In genomic region chr14:34498684-34499412, GRCh38 we compare ENCODE assay signal across 8 cellular contexts. TPM values are rescaled to one million over a fixed set of nuclear protein-coding genes. Genes with fewer than 3 reads are reported as not detected.
DNase-seq lines count a peak whose midpoint lies in the region; TF ChIP-seq lines count a peak whose summit lies in the region.

No MANE protein-coding gene starts in this region.

- CTCF ChIA-PET in activated CD4-positive, alpha-beta memory T cell treated with anti-CD3 and anti-CD28 coated beads for 36 hours (lab: Charles Lee) = interaction anchor here (0.7 to 2.3 kb wide), 3 partner anchors 167 to 274 kb away, joined by 3 to 10 read pairs (median 6); no protein-coding TSS in a partner anchor

- no peak overlapping the region for H2AFZ ChIP-seq in Loucy (ENCODE audit: low read length)

- H3K27ac Mint-ChIP-seq in activated CD4-positive, alpha-beta memory T cell treated with anti-CD3 and anti-CD28 coated beads for 36 hours = no peak overlapping the region

- H3K27ac ChIP-seq in ascending aorta = no peak overlapping the region

- no peaks in the 10 kb centered on the region for H3K4me1 ChIP-seq in Loucy (ENCODE audit: insufficient read depth, low read length, poor library complexity, severe bottlenecking)
- H3K4me1 ChIP-seq in ascending aorta = peaks cover 0 to 12% of the 10 kb centered on the region in 2 donors

- no peaks in the 10 kb centered on the region for H3F3A ChIP-seq in Loucy (ENCODE audit: low read depth)

- H3K4me3 Mint-ChIP-seq in activated CD4-positive, alpha-beta memory T cell treated with anti-CD3 and anti-CD28 coated beads for 36 hours = no peak overlapping the region

- POLR2A ChIA-PET in activated CD4-positive, alpha-beta memory T cell treated with anti-CD3 and anti-CD28 coated beads for 36 hours (lab: Charles Lee) = no interaction called here

- no peaks in the 10 kb centered on the region for H3K9me3 ChIP-seq in Loucy (ENCODE audit: insufficient read depth, low read depth, low read length)
- no peaks in the 10 kb centered on the region for H3K9me3 ChIP-seq in ascending aorta

- H3K79me2 ChIP-seq in Loucy (ENCODE audit: insufficient read depth, low read length) = no peaks in the 10 kb centered on the region

- no peaks in the 10 kb centered on the region for H3K36me3 Mint-ChIP-seq in activated CD4-positive, alpha-beta memory T cell treated with anti-CD3 and anti-CD28 coated beads for 36 hours

- intact Hi-C loops in activated CD4-positive, alpha-beta memory T cell treated with anti-CD3 and anti-CD28 coated beads for 36 hours (cut with micrococcal nuclease) = loop anchor here (1.0 kb wide), 1 partner anchor 167 kb away; no protein-coding TSS in a partner anchor
- intact Hi-C loops in ascending aorta (cut with DNase I) = no loop called here

- H3K4me1 Mint-ChIP-seq in activated CD4-positive, alpha-beta memory T cell treated with anti-CD3 and anti-CD28 coated beads for 36 hours (ENCODE audit: low read depth) = no peaks in the 10 kb centered on the region

- no peaks in the 10 kb centered on the region for H3K9me2 ChIP-seq in Loucy (replicated peaks; ENCODE audit: low read depth, low read length)

- DNase-seq in DMS 273 (lab: John Stamatoyannopoulos, UW; ENCODE audit: unreplicated experiment) = peak; percentile 64
- DNase-seq in DMS 273 treated with DMSO at 0.1 percent for 48 hours (lab: John Stamatoyannopoulos, UW) = no peak
- DNase-seq in SK-N-DZ (ENCODE audit: low spot score) = peak; percentile 38
- DNase-seq in kidney epithelial cell (ENCODE audit: low read depth) = no peak
- DNase-seq in activated CD4-positive, alpha-beta memory T cell treated with anti-CD3 and anti-CD28 coated beads for 36 hours = no peak
- no peak for DNase-seq in ascending aorta (ENCODE audit: low spot score in 2 of 2)
- no peak for DNase-seq in central memory CD4-positive, alpha-beta T cell

- no peaks in the 10 kb centered on the region for H3K36me3 ChIP-seq in Loucy (ENCODE audit: insufficient read depth, low read length)
- H3K36me3 ChIP-seq in kidney epithelial cell (ENCODE audit: control insufficient read depth, insufficient read depth, low read length) = no peaks in the 10 kb centered on the region
- H3K36me3 ChIP-seq in ascending aorta = no peaks in the 10 kb centered on the region

- H3K27me3 Mint-ChIP-seq in activated CD4-positive, alpha-beta memory T cell treated with anti-CD3 and anti-CD28 coated beads for 36 hours = no peaks in the 10 kb centered on the region

- H3K27me3 ChIP-seq in Loucy (ENCODE audit: insufficient read depth, low read length, poor library complexity, severe bottlenecking) = no peaks in the 10 kb centered on the region
- H3K27me3 ChIP-seq in kidney epithelial cell (ENCODE audit: control insufficient read depth, insufficient read depth, low read length) = no peaks in the 10 kb centered on the region
- H3K27me3 ChIP-seq in ascending aorta = no peaks in the 10 kb centered on the region

- H3K4me3 ChIP-seq in Loucy (ENCODE audit: low read length, poor library complexity, severe bottlenecking) (no peak overlapping the region), kidney epithelial cell (ENCODE audit: low read depth, low read length) (no peak overlapping the region), ascending aorta (no peak overlapping the region)

- H3K9me3 Mint-ChIP-seq in activated CD4-positive, alpha-beta memory T cell treated with anti-CD3 and anti-CD28 coated beads for 36 hours = no peaks in the 10 kb centered on the region

- TF ChIP-seq CTCF in Loucy (conservative IDR thresholded peaks at IDR 0.05; ENCODE audit: low read length) = peak; percentile 68
- TF ChIP-seq CTCF in kidney epithelial cell (IDR thresholded peaks at IDR 0.05; ENCODE audit: insufficient read depth, low read length, poor library complexity, severe bottlenecking) = peak; percentile 14
- peak in 1 of 3 experiments; percentile 3 for TF ChIP-seq CTCF in ascending aorta (IDR thresholded peaks at IDR 0.05)

- no peaks in the 10 kb centered on the region for H4K20me1 ChIP-seq in Loucy (ENCODE audit: insufficient read depth, low read length, poor library complexity, severe bottlenecking)

- H3K4me2 ChIP-seq in Loucy (ENCODE audit: low read depth, low read length, poor library complexity, severe bottlenecking) = no peak overlapping the region

- no peak overlapping the region for H3K9ac ChIP-seq in Loucy (ENCODE audit: low read depth, low read length, poor library complexity, severe bottlenecking)

RNA-seq across cellular contexts. Expression of gene SPTSSA, which starts 36.8 kb away (rescaled TPM):
- 15.1 and 22.4 TPM in 2 replicates for polyA plus RNA-seq in SK-N-DZ (2014; cell fraction: cytosol; rRNA removed)
- 12.4 and 16.1 TPM in 2 replicates for polyA plus RNA-seq in SK-N-DZ (2014; cell fraction: nucleus; rRNA removed)
- total RNA-seq in kidney epithelial cell (10.4 and 13.0 TPM in 2 replicates), ascending aorta (9.6 TPM)
- 1 to 10 TPM; 8.4 to 8.9 TPM for total RNA-seq in activated CD4-positive, alpha-beta memory T cell treated with anti-CD3 and anti-CD28 coated beads for 36 hours

RNA-seq across cellular contexts. Expression of gene EAPP, which starts 40.7 kb away (rescaled TPM):
- polyA plus RNA-seq in SK-N-DZ (2014; cell fraction: cytosol; rRNA removed) = 67.6 and 81.4 TPM in 2 replicates
- 23.0 and 29.4 TPM in 2 replicates for polyA plus RNA-seq in SK-N-DZ (2014; cell fraction: nucleus; rRNA removed)
- total RNA-seq in kidney epithelial cell (35.4 and 43.8 TPM in 2 replicates), ascending aorta (10.1 TPM)
- total RNA-seq in activated CD4-positive, alpha-beta memory T cell treated with anti-CD3 and anti-CD28 coated beads for 36 hours = 10 to 100 TPM; 37.5 to 40.2 TPM

Comparison
In these comparisons a context has a peak if more than half of its experiments do, and no peak if none do; other contexts are left out.
1. DNase-seq: peak in DMS 273 (single experiment) and SK-N-DZ (single experiment); none in DMS 273 treated with DMSO at 0.1 percent for 48 hours (single experiment), kidney epithelial cell (single experiment), activated CD4-positive, alpha-beta memory T cell treated with anti-CD3 and anti-CD28 coated beads for 36 hours (single experiment), ascending aorta (0 of 2) and central memory CD4-positive, alpha-beta T cell (single experiment).